Comparison of ENCODE assay signal across 21 cellular contexts in the genomic region with DNA sequence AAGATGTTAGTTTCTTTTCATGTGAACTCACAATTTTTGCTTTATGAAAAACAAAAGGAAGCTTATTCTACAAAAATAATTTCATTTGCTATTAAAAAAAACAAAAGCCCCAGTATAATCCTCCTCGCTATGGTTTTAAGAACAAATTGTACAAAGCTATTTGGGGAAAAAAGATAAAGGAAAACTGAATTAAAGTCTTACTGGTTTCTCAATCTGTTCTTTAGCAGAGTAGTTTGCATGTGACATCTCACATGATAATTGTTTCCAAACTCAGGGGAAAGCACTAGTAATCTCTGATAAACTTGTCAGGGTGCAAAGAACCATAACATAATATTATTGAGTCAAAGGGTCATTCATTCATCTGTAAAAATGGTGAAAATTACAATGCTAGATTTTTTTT. TPM values are rescaled to one million over a fixed set of nuclear protein-coding genes. Genes with fewer than 3 reads are reported as not detected.
"Had no signal": no experiment of that assay in that cellular context is flagged by ENCODE, and none has a peak within 500 bp of the region (broad histone marks: within the 10 kb centered on the region; RNA-seq: fewer than 3 reads in every experiment).

No MANE protein-coding gene starts in this region.

- H3K36me3 ChIP-seq: brain microvascular endothelial cell, esophagus squamous epithelium, sigmoid colon, suprapubic skin had no signal

- H3K4me1 ChIP-seq: esophagus squamous epithelium, suprapubic skin had no signal

- ATAC-seq: activated CD4-positive, CD25-positive, alpha-beta regulatory T cell treated with anti-CD3 and anti-CD28 coated beads, Interleukin-2, amount 50 U/mL, for 24 hours; left colon; natural killer cell had no signal

- H3K27ac ChIP-seq: brain microvascular endothelial cell, dorsolateral prefrontal cortex, esophagus squamous epithelium, sigmoid colon, suprapubic skin had no signal

- H3K9me3 ChIP-seq: esophagus squamous epithelium, sigmoid colon, suprapubic skin had no signal

- H3K4me3 ChIP-seq: dorsolateral prefrontal cortex, esophagus squamous epithelium, sigmoid colon, suprapubic skin had no signal

- DNase-seq: activated CD4-positive, alpha-beta T cell treated with anti-CD3 and anti-CD28 coated beads, Interleukin-2, amount 50 U/mL, for 4 hours; activated effector memory CD4-positive, alpha-beta T cell treated with Interleukin-2 at 50 U/mL for 16 hours; activated T-cell treated with anti-CD3 and anti-CD28 coated beads, Interleukin-2, amount 50 U/mL, for 24 hours; dorsolateral prefrontal cortex; esophagus squamous epithelium; left colon; natural killer cell; nucleus accumbens; sigmoid colon; stimulated activated CD4-positive, alpha-beta T cell treated with anti-CD3 and anti-CD28 coated beads, Interleukin-2, amount 100 ng/mL, for 48 hours; stimulated activated naive CD4-positive, alpha-beta T cell treated with Interleukin-2 at 50 U/mL for 16 hours; SW 1271 had no signal

- H3K27me3 ChIP-seq: brain microvascular endothelial cell, dorsolateral prefrontal cortex, esophagus squamous epithelium, sigmoid colon, suprapubic skin had no signal

RNA-seq across cellular contexts. Expression of a gene that starts 2.9 kb away (rescaled TPM):
- total RNA-seq: cerebellum, esophagus squamous epithelium, glomerular endothelial cell, left colon, mammary epithelial cell, mucosa of gallbladder, natural killer cell, progenitor cell of endocrine pancreas, sigmoid colon, suprapubic skin, ureter had no signal
- polyA plus RNA-seq: mammary epithelial cell, sigmoid colon had no signal
